ENCODE assay signal across 26 cellular contexts in genomic region chr20:63744574-63745423, GRCh38. TPM values are rescaled to one million over a fixed set of nuclear protein-coding genes. Genes with fewer than 3 reads are reported as not detected.
DNase-seq lines count a peak whose midpoint lies in the region; ATAC-seq, FAIRE-seq and TF ChIP-seq lines count a peak whose summit lies in the region.
"Had no signal": no experiment of that assay in that cellular context is flagged by ENCODE, and none has a peak within 500 bp of the region (broad histone marks: within the 10 kb centered on the region; RNA-seq: fewer than 3 reads in every experiment).

No MANE protein-coding gene starts in this region.

- no peaks in the 10 kb centered on the region for H3K9me3 ChIP-seq in kidney (ENCODE audit: control insufficient read depth in 1 of 2, low read length in 2 of 2)
- H3K9me3 ChIP-seq: right atrium auricular region had no signal

- no peak overlapping the region for H3K4me3 Mint-ChIP-seq in WTC11
- H3K4me3 Mint-ChIP-seq: activated T-helper 17 cell treated with anti-CD3 and anti-CD28 coated beads, Interleukin-2, amount 50 U/mL, for 72 hours had no signal

- FAIRE-seq in kidney (lab: Jason Lieb, UNC) = no peak
- FAIRE-seq: GM12891, islet of Langerhans had no signal

- H3K27ac ChIP-seq in kidney (ENCODE audit: low read depth in 2 of 2, low read length in 2 of 2) = no peak overlapping the region
- H3K27ac ChIP-seq: brain microvascular endothelial cell, right atrium auricular region had no signal

- no peaks in the 10 kb centered on the region for H3K9me3 Mint-ChIP-seq in WTC11
- H3K9me3 Mint-ChIP-seq: activated T-helper 17 cell treated with anti-CD3 and anti-CD28 coated beads, Interleukin-2, amount 50 U/mL, for 72 hours had no signal

- H3K27ac Mint-ChIP-seq in WTC11 = 0 out of 2 replicates have a peak overlapping the region, but pooled peaks have one; percentile 29
- H3K27ac Mint-ChIP-seq: activated T-helper 17 cell treated with anti-CD3 and anti-CD28 coated beads, Interleukin-2, amount 50 U/mL, for 72 hours had no signal

- 0 out of 2 replicates have a peak, but pooled peaks cover 3% of the 10 kb centered on the region for H3K36me3 Mint-ChIP-seq in WTC11

- peaks cover 2 to 13% of the 10 kb centered on the region in 2 donors for H3K36me3 ChIP-seq in kidney (ENCODE audit: control insufficient read depth in 1 of 2, insufficient read depth in 2 of 2, low read length in 2 of 2)

- H3K4me1 Mint-ChIP-seq in WTC11 = no peaks in the 10 kb centered on the region
- H3K4me1 Mint-ChIP-seq: activated T-helper 17 cell treated with anti-CD3 and anti-CD28 coated beads, Interleukin-2, amount 50 U/mL, for 72 hours had no signal

- TF ChIP-seq CTCF in WTC11 (IDR thresholded peaks at IDR 0.05) (no peak), kidney (IDR thresholded peaks at IDR 0.05; ENCODE audit: borderline replicate concordance, extremely low read depth, insufficient read depth) (no peak), GM20000 (IDR thresholded peaks at IDR 0.05; ENCODE audit: extremely low read depth, missing control alignments) (no peak)

- POLR2A ChIA-PET in WTC11 (lab: Charles Lee) = no interaction called here

- CTCF ChIA-PET in WTC11 (lab: Charles Lee) = interaction anchor here (1.3 to 1.8 kb wide), 2 partner anchors 31 to 42 kb away, joined by 3 to 7 read pairs; no protein-coding TSS in a partner anchor

- ATAC-seq in Right ventricle myocardium superior (ENCODE audit: poor library complexity) (no peak), WTC11 (no peak)
- ATAC-seq: activated CD4-positive, CD25-positive, alpha-beta regulatory T cell treated with anti-CD3 and anti-CD28 coated beads, Interleukin-2, amount 50 U/mL, for 24 hours; activated T-helper 17 cell treated with anti-CD3 and anti-CD28 coated beads, Interleukin-2, amount 50 U/mL, for 72 hours had no signal

- intact Hi-C loops in cardiac septum (cut with DNase I) (loop anchor here (5.0 kb wide), 1 partner anchor 117 kb away; the partner anchor contains the start of gene GMEB2), Right ventricle myocardium superior (cut with DNase I) (no loop called here), kidney (cut with DNase I) (no loop called here), posterior vena cava (cut with DNase I) (no loop called here)

- H3K4me3 ChIP-seq in kidney (ENCODE audit: low read length in 2 of 2) = no peak overlapping the region
- H3K4me3 ChIP-seq: lung, right atrium auricular region had no signal

- no peak overlapping the region for H3K9ac ChIP-seq in kidney (ENCODE audit: low read length in 2 of 2)

- peaks cover 5 to 14% of the 10 kb centered on the region in 2 donors for H3K4me1 ChIP-seq in kidney (ENCODE audit: control insufficient read depth in 1 of 2, insufficient read depth in 1 of 2, low read depth in 1 of 2, low read length in 2 of 2)

- DNase-seq in cardiac septum (ENCODE audit: low spot score) (peak; percentile 71), Right ventricle myocardium superior (no peak), WTC11 (ENCODE audit: low spot score) (no peak), kidney (peak; percentile 71), NCI-H82 treated with DMSO at 0.1 percent for 48 hours (lab: John Stamatoyannopoulos, UW; ENCODE audit: unreplicated experiment) (no peak), middle frontal gyrus (ENCODE audit: extremely low spot score, low spot score) (no peak), posterior vena cava (ENCODE audit: low spot score) (no peak), GM20000 (ENCODE audit: low spot score) (no peak)
- DNase-seq: brain microvascular endothelial cell; C1 segment of cervical spinal cord; dermis blood vessel endothelial cell; DMS 273 treated with DMSO at 0.1 percent for 48 hours; foreskin fibroblast; hippocampal formation; NCI-H1417; NCI-H2107; NCI-H510A; stimulated activated CD4-positive, alpha-beta T cell treated with anti-CD3 and anti-CD28 coated beads, Interleukin-12 subunit alpha, Interleukin-12 subunit beta, amount 100 ng/mL, for 4 hours; T1000 had no signal

- no peaks in the 10 kb centered on the region for H3K27me3 Mint-ChIP-seq in WTC11 (ENCODE audit: low read depth)
- H3K27me3 Mint-ChIP-seq: activated T-helper 17 cell treated with anti-CD3 and anti-CD28 coated beads, Interleukin-2, amount 50 U/mL, for 72 hours had no signal

TF ChIP-seq in WTC11, 78 proteins besides CTCF, POLR2A, EP300 and RAD21:
- no peak for TF ChIP-seq ATF1 (CRISPR knock-in tag; IDR thresholded peaks at IDR 0.05)
- TF ChIP-seq MYBL2 (CRISPR knock-in tag; IDR thresholded peaks at IDR 0.05) = no peak
- no peak for TF ChIP-seq OVOL2 (CRISPR knock-in tag; IDR thresholded peaks at IDR 0.05; ENCODE audit: borderline replicate concordance)
- no peak for TF ChIP-seq USF2 (CRISPR knock-in tag; IDR thresholded peaks at IDR 0.05)
- no peak for TF ChIP-seq CDX4 (CRISPR knock-in tag; IDR thresholded peaks at IDR 0.05; ENCODE audit: borderline replicate concordance)
- no peak for TF ChIP-seq HMGXB4 (CRISPR knock-in tag; IDR thresholded peaks at IDR 0.05)

RNA-seq across cellular contexts. Expression of gene SLC2A4RG, which starts 5.2 kb away (rescaled TPM):
- total RNA-seq in cardiac septum = 67.8 TPM
- total RNA-seq in Right ventricle myocardium superior = 95.0 TPM
- 41.6 to 47.2 TPM (median 43.3 TPM) in 3 replicates for total RNA-seq in WTC11 (2021)
- 154 TPM for total RNA-seq in kidney
- 171 TPM for polyA plus RNA-seq in kidney (ENCODE audit: insufficient read depth, low read depth, low replicate concordance)
- total RNA-seq in posterior vena cava = 100 to 1,000 TPM in 1 of 2 donors, 10 to 100 TPM in 1; 54.0 to 112 TPM

RNA-seq across cellular contexts. Expression of gene LIME1, which starts 8.3 kb away (rescaled TPM):
- total RNA-seq in cardiac septum (5.0 TPM), Right ventricle myocardium superior (1.6 TPM), WTC11 (2021) (4.5 to 7.0 TPM (median 6.0 TPM) in 3 replicates), kidney (12.1 TPM), posterior vena cava (1 to 10 TPM; 4.2 to 4.9 TPM)
- 114 TPM for polyA plus RNA-seq in kidney (ENCODE audit: insufficient read depth, low read depth, low replicate concordance)

RNA-seq across cellular contexts. Expression of gene ZGPAT, which starts 37.0 kb away (rescaled TPM):
- total RNA-seq in cardiac septum (16.7 TPM), Right ventricle myocardium superior (16.0 TPM), WTC11 (2021) (28.3 to 31.0 TPM (median 30.4 TPM) in 3 replicates), kidney (30.5 TPM), posterior vena cava (10 to 100 TPM; 15.1 to 15.2 TPM)
- polyA plus RNA-seq in kidney (ENCODE audit: insufficient read depth, low read depth, low replicate concordance) = 39.6 TPM

RNA-seq across cellular contexts. Expression of gene ARFRP1, which starts 37.0 kb away (rescaled TPM):
- total RNA-seq in cardiac septum (40.3 TPM), Right ventricle myocardium superior (32.2 TPM), WTC11 (2021) (24.3 to 30.2 TPM (median 27.4 TPM) in 3 replicates), kidney (71.2 TPM), posterior vena cava (10 to 100 TPM; 35.7 to 38.1 TPM)
- polyA plus RNA-seq in kidney (ENCODE audit: insufficient read depth, low read depth, low replicate concordance) = 60.6 TPM

RNA-seq across cellular contexts. Expression of gene TNFRSF6B, which starts 48.3 kb away (rescaled TPM):
- total RNA-seq in cardiac septum (not detected), Right ventricle myocardium superior (0.32 TPM), WTC11 (2021) (not detected in 3 replicates), kidney (64.5 TPM), posterior vena cava (1 to 10 TPM; 5.4 to 7.0 TPM)
- 2.4 TPM for polyA plus RNA-seq in kidney (ENCODE audit: insufficient read depth, low read depth, low replicate concordance)
- total RNA-seq: activated CD8-positive, alpha-beta memory T cell treated with anti-CD3 and anti-CD28 coated beads for 36 hours; activated T-helper 17 cell treated with anti-CD3 and anti-CD28 coated beads, Interleukin-2, amount 50 U/mL, for 72 hours had no signal

Comparison
In these comparisons a context has a peak if more than half of its experiments do, and no peak if none do; other contexts are left out.
1. DNase-seq: peak in cardiac septum (single experiment) and kidney (single experiment); none in Right ventricle myocardium superior (single experiment), WTC11 (single experiment), NCI-H82 treated with DMSO at 0.1 percent for 48 hours (single experiment), middle frontal gyrus (single experiment), posterior vena cava (single experiment) and GM20000 (single experiment).